Comparison of ENCODE assay signal across 1 cellular context in the genomic region with DNA sequence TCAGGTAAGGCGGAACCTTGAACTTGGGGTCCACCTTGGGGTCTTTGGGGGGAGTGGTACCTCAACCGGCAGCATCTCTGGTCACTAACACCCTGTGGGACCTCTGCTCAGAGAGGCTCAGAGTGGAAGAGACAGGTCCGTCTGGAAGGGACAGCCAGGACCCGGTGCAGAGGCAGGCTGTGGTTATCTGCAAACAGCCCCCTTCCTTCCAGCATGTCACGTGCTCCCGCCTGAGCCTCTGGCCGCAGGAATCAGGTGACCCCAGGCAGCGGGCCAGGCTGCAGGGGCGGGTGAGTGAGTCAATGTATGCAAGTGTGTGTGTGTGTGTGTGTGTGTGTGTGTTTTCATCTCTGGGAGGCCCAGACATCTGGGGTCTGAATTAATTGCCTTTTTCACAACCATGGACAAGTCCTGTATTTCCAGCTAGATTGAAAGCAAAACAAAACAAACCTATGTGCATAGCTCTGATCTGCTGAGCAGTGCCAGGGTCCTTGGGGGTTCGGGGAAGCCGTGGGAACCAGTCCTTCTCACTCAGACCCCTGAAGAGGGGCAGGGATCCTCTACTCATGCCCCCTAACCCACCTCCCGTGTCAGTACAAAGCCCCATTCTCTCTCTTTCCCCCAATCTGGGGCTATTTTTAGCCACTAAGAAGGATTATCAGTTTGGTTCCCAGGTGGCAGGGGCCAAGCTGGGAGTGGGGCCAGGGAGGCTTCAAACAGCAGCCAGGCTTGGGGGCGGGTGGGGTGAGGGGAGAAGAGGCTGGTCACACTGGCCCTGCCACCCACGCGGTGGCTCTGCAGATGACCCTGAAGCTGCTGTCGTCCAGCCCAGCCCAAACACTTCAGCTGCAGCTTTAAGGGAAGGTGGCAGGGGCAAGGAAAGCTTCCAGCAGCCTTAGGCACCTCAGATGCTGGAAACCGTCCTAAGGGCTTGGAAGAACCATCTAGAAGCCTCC.
TF ChIP-seq lines count a peak whose summit lies in the region.

No MANE protein-coding gene starts in this region.

TF ChIP-seq in HepG2, 621 proteins besides CTCF, POLR2A, EP300 and RAD21 (continued from another document and continues in another):
- TF ChIP-seq, protein P1, sequence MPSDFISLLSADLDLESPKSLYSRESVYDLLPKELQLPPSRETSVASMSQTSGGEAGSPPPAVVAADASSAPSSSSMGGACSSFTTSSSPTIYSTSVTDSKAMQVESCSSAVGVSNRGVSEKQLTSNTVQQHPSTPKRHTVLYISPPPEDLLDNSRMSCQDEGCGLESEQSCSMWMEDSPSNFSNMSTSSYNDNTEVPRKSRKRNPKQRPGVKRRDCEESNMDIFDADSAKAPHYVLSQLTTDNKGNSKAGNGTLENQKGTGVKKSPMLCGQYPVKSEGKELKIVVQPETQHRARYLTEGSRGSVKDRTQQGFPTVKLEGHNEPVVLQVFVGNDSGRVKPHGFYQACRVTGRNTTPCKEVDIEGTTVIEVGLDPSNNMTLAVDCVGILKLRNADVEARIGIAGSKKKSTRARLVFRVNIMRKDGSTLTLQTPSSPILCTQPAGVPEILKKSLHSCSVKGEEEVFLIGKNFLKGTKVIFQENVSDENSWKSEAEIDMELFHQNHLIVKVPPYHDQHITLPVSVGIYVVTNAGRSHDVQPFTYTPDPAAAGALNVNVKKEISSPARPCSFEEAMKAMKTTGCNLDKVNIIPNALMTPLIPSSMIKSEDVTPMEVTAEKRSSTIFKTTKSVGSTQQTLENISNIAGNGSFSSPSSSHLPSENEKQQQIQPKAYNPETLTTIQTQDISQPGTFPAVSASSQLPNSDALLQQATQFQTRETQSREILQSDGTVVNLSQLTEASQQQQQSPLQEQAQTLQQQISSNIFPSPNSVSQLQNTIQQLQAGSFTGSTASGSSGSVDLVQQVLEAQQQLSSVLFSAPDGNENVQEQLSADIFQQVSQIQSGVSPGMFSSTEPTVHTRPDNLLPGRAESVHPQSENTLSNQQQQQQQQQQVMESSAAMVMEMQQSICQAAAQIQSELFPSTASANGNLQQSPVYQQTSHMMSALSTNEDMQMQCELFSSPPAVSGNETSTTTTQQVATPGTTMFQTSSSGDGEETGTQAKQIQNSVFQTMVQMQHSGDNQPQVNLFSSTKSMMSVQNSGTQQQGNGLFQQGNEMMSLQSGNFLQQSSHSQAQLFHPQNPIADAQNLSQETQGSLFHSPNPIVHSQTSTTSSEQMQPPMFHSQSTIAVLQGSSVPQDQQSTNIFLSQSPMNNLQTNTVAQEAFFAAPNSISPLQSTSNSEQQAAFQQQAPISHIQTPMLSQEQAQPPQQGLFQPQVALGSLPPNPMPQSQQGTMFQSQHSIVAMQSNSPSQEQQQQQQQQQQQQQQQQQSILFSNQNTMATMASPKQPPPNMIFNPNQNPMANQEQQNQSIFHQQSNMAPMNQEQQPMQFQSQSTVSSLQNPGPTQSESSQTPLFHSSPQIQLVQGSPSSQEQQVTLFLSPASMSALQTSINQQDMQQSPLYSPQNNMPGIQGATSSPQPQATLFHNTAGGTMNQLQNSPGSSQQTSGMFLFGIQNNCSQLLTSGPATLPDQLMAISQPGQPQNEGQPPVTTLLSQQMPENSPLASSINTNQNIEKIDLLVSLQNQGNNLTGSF (CRISPR knock-in tag; IDR thresholded peaks at IDR 0.05): no peak
- TF ChIP-seq NFIB (CRISPR knock-in tag; IDR thresholded peaks at IDR 0.05; ENCODE audit: borderline replicate concordance) (no peak), SRSF4 (IDR thresholded peaks at IDR 0.05; ENCODE audit: low read depth, low read length, poor library complexity, severe bottlenecking) (no peak), SUZ12 (IDR thresholded peaks at IDR 0.05; ENCODE audit: low read depth, low read length) (no peak), ZNF616 (CRISPR knock-in tag; IDR thresholded peaks at IDR 0.05; ENCODE audit: low read depth) (peak; percentile 74; the same call in 1 of the 2 replicates), SMARCC2 (IDR thresholded peaks at IDR 0.05) (no peak), AHR (CRISPR knock-in tag; IDR thresholded peaks at IDR 0.05) (0 out of 2 replicates have a peak, but pooled peaks have one; percentile 12), ZNF124 (CRISPR knock-in tag; IDR thresholded peaks at IDR 0.05) (no peak), SP2 (CRISPR knock-in tag; IDR thresholded peaks at IDR 0.05) (no peak), SNAPC2 (CRISPR knock-in tag; IDR thresholded peaks at IDR 0.05) (peak; percentile 88), CCDC6 (CRISPR knock-in tag; IDR thresholded peaks at IDR 0.05) (no peak; the same call in 1 of the 2 replicates), NFYC (CRISPR knock-in tag; IDR thresholded peaks at IDR 0.05) (no peak), FOXM1 (CRISPR knock-in tag; IDR thresholded peaks at IDR 0.05) (no peak), ZSCAN12 (CRISPR knock-in tag; IDR thresholded peaks at IDR 0.05) (no peak), ATAD3A (CRISPR knock-in tag; IDR thresholded peaks at IDR 0.05) (no peak), GPN1 (CRISPR knock-in tag; IDR thresholded peaks at IDR 0.05; ENCODE audit: borderline replicate concordance) (no peak), ZNF224 (CRISPR knock-in tag; IDR thresholded peaks at IDR 0.05) (no peak), KDM5A (IDR thresholded peaks at IDR 0.05; ENCODE audit: borderline replicate concordance, low read length) (no peak)
- TF ChIP-seq, protein P2, sequence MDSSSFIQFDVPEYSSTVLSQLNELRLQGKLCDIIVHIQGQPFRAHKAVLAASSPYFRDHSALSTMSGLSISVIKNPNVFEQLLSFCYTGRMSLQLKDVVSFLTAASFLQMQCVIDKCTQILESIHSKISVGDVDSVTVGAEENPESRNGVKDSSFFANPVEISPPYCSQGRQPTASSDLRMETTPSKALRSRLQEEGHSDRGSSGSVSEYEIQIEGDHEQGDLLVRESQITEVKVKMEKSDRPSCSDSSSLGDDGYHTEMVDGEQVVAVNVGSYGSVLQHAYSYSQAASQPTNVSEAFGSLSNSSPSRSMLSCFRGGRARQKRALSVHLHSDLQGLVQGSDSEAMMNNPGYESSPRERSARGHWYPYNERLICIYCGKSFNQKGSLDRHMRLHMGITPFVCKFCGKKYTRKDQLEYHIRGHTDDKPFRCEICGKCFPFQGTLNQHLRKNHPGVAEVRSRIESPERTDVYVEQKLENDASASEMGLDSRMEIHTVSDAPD (CRISPR knock-in tag; IDR thresholded peaks at IDR 0.05): peak; percentile 77
- TF ChIP-seq, protein P3, sequence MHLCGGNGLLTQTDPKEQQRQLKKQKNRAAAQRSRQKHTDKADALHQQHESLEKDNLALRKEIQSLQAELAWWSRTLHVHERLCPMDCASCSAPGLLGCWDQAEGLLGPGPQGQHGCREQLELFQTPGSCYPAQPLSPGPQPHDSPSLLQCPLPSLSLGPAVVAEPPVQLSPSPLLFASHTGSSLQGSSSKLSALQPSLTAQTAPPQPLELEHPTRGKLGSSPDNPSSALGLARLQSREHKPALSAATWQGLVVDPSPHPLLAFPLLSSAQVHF (CRISPR knock-in tag; IDR thresholded peaks at IDR 0.05): no peak
- TF ChIP-seq, protein P4, sequence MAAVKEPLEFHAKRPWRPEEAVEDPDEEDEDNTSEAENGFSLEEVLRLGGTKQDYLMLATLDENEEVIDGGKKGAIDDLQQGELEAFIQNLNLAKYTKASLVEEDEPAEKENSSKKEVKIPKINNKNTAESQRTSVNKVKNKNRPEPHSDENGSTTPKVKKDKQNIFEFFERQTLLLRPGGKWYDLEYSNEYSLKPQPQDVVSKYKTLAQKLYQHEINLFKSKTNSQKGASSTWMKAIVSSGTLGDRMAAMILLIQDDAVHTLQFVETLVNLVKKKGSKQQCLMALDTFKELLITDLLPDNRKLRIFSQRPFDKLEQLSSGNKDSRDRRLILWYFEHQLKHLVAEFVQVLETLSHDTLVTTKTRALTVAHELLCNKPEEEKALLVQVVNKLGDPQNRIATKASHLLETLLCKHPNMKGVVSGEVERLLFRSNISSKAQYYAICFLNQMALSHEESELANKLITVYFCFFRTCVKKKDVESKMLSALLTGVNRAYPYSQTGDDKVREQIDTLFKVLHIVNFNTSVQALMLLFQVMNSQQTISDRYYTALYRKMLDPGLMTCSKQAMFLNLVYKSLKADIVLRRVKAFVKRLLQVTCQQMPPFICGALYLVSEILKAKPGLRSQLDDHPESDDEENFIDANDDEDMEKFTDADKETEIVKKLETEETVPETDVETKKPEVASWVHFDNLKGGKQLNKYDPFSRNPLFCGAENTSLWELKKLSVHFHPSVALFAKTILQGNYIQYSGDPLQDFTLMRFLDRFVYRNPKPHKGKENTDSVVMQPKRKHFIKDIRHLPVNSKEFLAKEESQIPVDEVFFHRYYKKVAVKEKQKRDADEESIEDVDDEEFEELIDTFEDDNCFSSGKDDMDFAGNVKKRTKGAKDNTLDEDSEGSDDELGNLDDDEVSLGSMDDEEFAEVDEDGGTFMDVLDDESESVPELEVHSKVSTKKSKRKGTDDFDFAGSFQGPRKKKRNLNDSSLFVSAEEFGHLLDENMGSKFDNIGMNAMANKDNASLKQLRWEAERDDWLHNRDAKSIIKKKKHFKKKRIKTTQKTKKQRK (IDR thresholded peaks at IDR 0.05; ENCODE audit: low read length): no peak
- TF ChIP-seq, protein P5, sequence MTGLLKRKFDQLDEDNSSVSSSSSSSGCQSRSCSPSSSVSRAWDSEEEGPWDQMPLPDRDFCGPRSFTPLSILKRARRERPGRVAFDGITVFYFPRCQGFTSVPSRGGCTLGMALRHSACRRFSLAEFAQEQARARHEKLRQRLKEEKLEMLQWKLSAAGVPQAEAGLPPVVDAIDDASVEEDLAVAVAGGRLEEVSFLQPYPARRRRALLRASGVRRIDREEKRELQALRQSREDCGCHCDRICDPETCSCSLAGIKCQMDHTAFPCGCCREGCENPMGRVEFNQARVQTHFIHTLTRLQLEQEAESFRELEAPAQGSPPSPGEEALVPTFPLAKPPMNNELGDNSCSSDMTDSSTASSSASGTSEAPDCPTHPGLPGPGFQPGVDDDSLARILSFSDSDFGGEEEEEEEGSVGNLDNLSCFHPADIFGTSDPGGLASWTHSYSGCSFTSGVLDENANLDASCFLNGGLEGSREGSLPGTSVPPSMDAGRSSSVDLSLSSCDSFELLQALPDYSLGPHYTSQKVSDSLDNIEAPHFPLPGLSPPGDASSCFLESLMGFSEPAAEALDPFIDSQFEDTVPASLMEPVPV (CRISPR knock-in tag; IDR thresholded peaks at IDR 0.05): peak; percentile 44; the same call in 1 of the 2 replicates
- TF ChIP-seq, protein P6, sequence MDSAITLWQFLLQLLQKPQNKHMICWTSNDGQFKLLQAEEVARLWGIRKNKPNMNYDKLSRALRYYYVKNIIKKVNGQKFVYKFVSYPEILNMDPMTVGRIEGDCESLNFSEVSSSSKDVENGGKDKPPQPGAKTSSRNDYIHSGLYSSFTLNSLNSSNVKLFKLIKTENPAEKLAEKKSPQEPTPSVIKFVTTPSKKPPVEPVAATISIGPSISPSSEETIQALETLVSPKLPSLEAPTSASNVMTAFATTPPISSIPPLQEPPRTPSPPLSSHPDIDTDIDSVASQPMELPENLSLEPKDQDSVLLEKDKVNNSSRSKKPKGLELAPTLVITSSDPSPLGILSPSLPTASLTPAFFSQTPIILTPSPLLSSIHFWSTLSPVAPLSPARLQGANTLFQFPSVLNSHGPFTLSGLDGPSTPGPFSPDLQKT (CRISPR knock-in tag; IDR thresholded peaks at IDR 0.05; ENCODE audit: borderline replicate concordance): no peak
- TF ChIP-seq, protein P7, sequence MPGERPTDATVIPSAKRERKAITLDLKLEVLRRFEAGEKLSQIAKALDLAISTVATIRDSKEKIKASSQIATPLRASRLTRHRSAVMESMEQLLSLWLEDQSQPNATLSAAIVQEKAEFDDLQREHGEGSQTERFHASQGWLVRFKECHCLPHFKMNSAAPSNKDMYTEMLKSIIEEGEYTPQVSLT (CRISPR knock-in tag; IDR thresholded peaks at IDR 0.05; ENCODE audit: borderline replicate concordance, low read depth): no peak
- TF ChIP-seq, protein P8, sequence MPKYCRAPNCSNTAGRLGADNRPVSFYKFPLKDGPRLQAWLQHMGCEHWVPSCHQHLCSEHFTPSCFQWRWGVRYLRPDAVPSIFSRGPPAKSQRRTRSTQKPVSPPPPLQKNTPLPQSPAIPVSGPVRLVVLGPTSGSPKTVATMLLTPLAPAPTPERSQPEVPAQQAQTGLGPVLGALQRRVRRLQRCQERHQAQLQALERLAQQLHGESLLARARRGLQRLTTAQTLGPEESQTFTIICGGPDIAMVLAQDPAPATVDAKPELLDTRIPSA (CRISPR knock-in tag; IDR thresholded peaks at IDR 0.05; ENCODE audit: borderline replicate concordance): no peak
- TF ChIP-seq, protein P9, sequence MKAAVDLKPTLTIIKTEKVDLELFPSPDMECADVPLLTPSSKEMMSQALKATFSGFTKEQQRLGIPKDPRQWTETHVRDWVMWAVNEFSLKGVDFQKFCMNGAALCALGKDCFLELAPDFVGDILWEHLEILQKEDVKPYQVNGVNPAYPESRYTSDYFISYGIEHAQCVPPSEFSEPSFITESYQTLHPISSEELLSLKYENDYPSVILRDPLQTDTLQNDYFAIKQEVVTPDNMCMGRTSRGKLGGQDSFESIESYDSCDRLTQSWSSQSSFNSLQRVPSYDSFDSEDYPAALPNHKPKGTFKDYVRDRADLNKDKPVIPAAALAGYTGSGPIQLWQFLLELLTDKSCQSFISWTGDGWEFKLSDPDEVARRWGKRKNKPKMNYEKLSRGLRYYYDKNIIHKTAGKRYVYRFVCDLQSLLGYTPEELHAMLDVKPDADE (CRISPR knock-in tag; IDR thresholded peaks at IDR 0.05): no peak
- TF ChIP-seq, protein P10, sequence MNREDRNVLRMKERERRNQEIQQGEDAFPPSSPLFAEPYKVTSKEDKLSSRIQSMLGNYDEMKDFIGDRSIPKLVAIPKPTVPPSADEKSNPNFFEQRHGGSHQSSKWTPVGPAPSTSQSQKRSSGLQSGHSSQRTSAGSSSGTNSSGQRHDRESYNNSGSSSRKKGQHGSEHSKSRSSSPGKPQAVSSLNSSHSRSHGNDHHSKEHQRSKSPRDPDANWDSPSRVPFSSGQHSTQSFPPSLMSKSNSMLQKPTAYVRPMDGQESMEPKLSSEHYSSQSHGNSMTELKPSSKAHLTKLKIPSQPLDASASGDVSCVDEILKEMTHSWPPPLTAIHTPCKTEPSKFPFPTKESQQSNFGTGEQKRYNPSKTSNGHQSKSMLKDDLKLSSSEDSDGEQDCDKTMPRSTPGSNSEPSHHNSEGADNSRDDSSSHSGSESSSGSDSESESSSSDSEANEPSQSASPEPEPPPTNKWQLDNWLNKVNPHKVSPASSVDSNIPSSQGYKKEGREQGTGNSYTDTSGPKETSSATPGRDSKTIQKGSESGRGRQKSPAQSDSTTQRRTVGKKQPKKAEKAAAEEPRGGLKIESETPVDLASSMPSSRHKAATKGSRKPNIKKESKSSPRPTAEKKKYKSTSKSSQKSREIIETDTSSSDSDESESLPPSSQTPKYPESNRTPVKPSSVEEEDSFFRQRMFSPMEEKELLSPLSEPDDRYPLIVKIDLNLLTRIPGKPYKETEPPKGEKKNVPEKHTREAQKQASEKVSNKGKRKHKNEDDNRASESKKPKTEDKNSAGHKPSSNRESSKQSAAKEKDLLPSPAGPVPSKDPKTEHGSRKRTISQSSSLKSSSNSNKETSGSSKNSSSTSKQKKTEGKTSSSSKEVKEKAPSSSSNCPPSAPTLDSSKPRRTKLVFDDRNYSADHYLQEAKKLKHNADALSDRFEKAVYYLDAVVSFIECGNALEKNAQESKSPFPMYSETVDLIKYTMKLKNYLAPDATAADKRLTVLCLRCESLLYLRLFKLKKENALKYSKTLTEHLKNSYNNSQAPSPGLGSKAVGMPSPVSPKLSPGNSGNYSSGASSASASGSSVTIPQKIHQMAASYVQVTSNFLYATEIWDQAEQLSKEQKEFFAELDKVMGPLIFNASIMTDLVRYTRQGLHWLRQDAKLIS (CRISPR knock-in tag; IDR thresholded peaks at IDR 0.05): no peak
- TF ChIP-seq, protein P11, sequence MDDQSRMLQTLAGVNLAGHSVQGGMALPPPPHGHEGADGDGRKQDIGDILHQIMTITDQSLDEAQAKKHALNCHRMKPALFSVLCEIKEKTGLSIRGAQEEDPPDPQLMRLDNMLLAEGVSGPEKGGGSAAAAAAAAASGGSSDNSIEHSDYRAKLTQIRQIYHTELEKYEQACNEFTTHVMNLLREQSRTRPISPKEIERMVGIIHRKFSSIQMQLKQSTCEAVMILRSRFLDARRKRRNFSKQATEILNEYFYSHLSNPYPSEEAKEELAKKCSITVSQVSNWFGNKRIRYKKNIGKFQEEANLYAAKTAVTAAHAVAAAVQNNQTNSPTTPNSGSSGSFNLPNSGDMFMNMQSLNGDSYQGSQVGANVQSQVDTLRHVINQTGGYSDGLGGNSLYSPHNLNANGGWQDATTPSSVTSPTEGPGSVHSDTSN (CRISPR knock-in tag; IDR thresholded peaks at IDR 0.05; ENCODE audit: borderline replicate concordance): no peak
